32 cellular contexts compared by ENCODE assay signal in genomic region chr1:23211955-23212354, GRCh38. TPM values are rescaled to one million over a fixed set of nuclear protein-coding genes. Genes with fewer than 3 reads are reported as not detected.
"Had no signal": no experiment of that assay in that cellular context is flagged by ENCODE, and none has a peak within 500 bp of the region (broad histone marks: within the 10 kb centered on the region; RNA-seq: fewer than 3 reads in every experiment).

No MANE protein-coding gene starts in this region.

- ATAC-seq: activated T-helper 17 cell treated with anti-CD3 and anti-CD28 coated beads, Interleukin-2, amount 50 U/mL, for 72 hours had no signal

- H3K27ac ChIP-seq: Peyer's patch, RWPE1, SJCRH30, VCaP had no signal

- H3K36me3 ChIP-seq: Peyer's patch, SJCRH30 had no signal

- H3K9ac ChIP-seq: SK-N-SH had no signal

- H3K4me3 ChIP-seq: Peyer's patch, SJCRH30 had no signal

- H3K9me3 ChIP-seq: Peyer's patch, SJCRH30, SK-N-SH had no signal

- H3K4me1 ChIP-seq: SJCRH30 had no signal

- DNase-seq: activated CD4-positive, alpha-beta memory T cell treated with anti-CD3 and anti-CD28 coated beads for 36 hours; activated CD4-positive, alpha-beta T cell treated with anti-CD3 and anti-CD28 coated beads, Interleukin-2, amount 10 ng/mL, durations not matched to agents 7 days and 5 days; activated CD4-positive, CD25-positive, alpha-beta regulatory T cell; activated CD8-positive, alpha-beta memory T cell treated with anti-CD3 and anti-CD28 coated beads for 24 hours; activated gamma-delta T cell treated with Interleukin-2 at 50 U/mL for 16 hours; activated naive CD4-positive, alpha-beta T cell treated with anti-CD3 and anti-CD28 coated beads, Interleukin-2, amount 10 ng/mL, durations not matched to agents 7 days and 5 days; activated naive CD8-positive, alpha-beta T cell treated with anti-CD3 and anti-CD28 coated beads for 36 hours; activated T-cell treated with anti-CD3 and anti-CD28 coated beads for 4 hours; activated T-cell treated with anti-CD3 and anti-CD28 coated beads, Interleukin-2, amount 50 U/mL, for 48 hours; anterior cingulate cortex; caudate nucleus; KG1; NCI-H1048; NCI-H146; NCI-H187 treated with DMSO at 0.1 percent for 48 hours; NCI-H2081 treated with DMSO at 0.1 percent for 48 hours; NCI-H2171; NCI-H2227 treated with DMSO at 0.1 percent for 48 hours; NCI-H446 treated with DMSO at 0.1 percent for 48 hours; NCI-H524 treated with DMSO at 0.1 percent for 48 hours; NCI-H774; Peyer's patch; Right ventricle myocardium superior; SJCRH30; SK-N-SH had no signal

- H3K4me2 ChIP-seq: SK-N-SH had no signal

RNA-seq across cellular contexts. Expression of gene HTR1D, which starts 5.3 kb away (rescaled TPM):
- total RNA-seq: activated CD4-positive, alpha-beta memory T cell treated with anti-CD3 and anti-CD28 coated beads for 36 hours; activated CD4-positive, alpha-beta T cell treated with anti-CD3 and anti-CD28 coated beads, Interleukin-2, amount 10 ng/mL, durations not matched to agents 7 days and 5 days; activated naive CD8-positive, alpha-beta T cell treated with anti-CD3 and anti-CD28 coated beads for 36 hours; activated T-helper 17 cell treated with anti-CD3 and anti-CD28 coated beads, Interleukin-2, amount 50 U/mL, for 72 hours; cerebellum; LHCN-M2; OCI-LY7; Right ventricle myocardium superior; SJCRH30; T-helper 1 cell treated with Interleukin-12 subunit alpha and Interleukin-12 subunit beta and Interleukin-4 antibody, amounts not matched to agents 30 ng/mL and 1 ng/mL, for 36 hours had no signal
